2 cellular contexts compared by ENCODE assay signal in the genomic region with DNA sequence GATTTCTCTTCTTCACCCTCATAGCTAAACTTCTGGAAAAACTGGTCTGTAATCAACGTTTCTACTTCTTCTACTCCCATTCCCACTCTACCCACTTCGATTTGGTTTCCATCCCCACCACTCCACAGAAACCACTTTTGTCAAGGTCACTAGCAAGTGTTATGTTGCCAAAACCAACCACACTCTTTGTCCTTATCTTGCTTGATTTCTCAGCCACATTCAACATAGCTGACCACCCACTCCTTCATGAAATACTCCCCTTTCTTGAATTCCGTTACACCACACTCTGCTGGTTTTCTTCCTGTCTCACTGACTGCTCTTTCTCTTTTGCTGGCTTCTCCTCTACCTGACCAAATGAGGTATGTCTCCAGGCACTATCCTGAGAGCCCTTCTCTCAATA.
A peak's percentile ranks its signal among the peaks of the same experiment; 100 is the strongest.
TF ChIP-seq lines count a peak whose summit lies in the region.

No MANE protein-coding gene starts in this region.

TF ChIP-seq in GM12891, 5 proteins besides CTCF, POLR2A, EP300 and RAD21:
- TF ChIP-seq POU2F2 (IDR thresholded peaks at IDR 0.05; ENCODE audit: low read depth, low read length): no peak
- no peak for TF ChIP-seq TAF1 (IDR thresholded peaks at IDR 0.05; ENCODE audit: low read depth, low read length)
- no peak for TF ChIP-seq SPI1 (IDR thresholded peaks at IDR 0.05; ENCODE audit: low read depth, low read length)
- no peak for TF ChIP-seq PAX5 (IDR thresholded peaks at IDR 0.05; ENCODE audit: insufficient read depth, low read length, severe bottlenecking)
- TF ChIP-seq POLR2AphosphoS5 (IDR thresholded peaks at IDR 0.05; ENCODE audit: low read depth, low read length): peak; percentile 22; the same call in 1 of the 2 replicates

TF ChIP-seq in H1, 55 proteins besides CTCF, POLR2A, EP300 and RAD21:
- no peak for TF ChIP-seq JUND (IDR thresholded peaks at IDR 0.05; ENCODE audit: low read length)
- TF ChIP-seq RBBP5 (IDR thresholded peaks at IDR 0.05; ENCODE audit: borderline replicate concordance, low read depth, low read length): no peak
- TF ChIP-seq TAF1 (IDR thresholded peaks at IDR 0.05; ENCODE audit: low read depth, low read length): no peak
- TF ChIP-seq RFX5 (IDR thresholded peaks at IDR 0.05; ENCODE audit: borderline replicate concordance, low read depth, low read length): no peak
- no peak for TF ChIP-seq TCF12 (IDR thresholded peaks at IDR 0.05; ENCODE audit: low read depth, low read length)
- no peak for TF ChIP-seq ATF2 (IDR thresholded peaks at IDR 0.05; ENCODE audit: low read length)
- no peak for TF ChIP-seq ZNF274 (IDR thresholded peaks at IDR 0.05; ENCODE audit: borderline replicate concordance, extremely low read depth, low read length)
- no peak for TF ChIP-seq TAF7 (optimal IDR thresholded peaks at IDR 0.05; ENCODE audit: borderline replicate concordance, low read depth, low read length)
- TF ChIP-seq BRCA1 (IDR thresholded peaks at IDR 0.05; ENCODE audit: low read depth, low read length): no peak
- no peak for TF ChIP-seq BACH1 (IDR thresholded peaks at IDR 0.05; ENCODE audit: low read length)
- TF ChIP-seq EZH2 (IDR thresholded peaks at IDR 0.05; ENCODE audit: low read depth, low read length, severe bottlenecking): no peak
